8 cellular contexts compared by ENCODE assay signal in genomic region chr22:30325724-30326703, GRCh38. TPM values are rescaled to one million over a fixed set of nuclear protein-coding genes. Genes with fewer than 3 reads are reported as not detected.
DNase-seq lines count a peak whose midpoint lies in the region; ATAC-seq and TF ChIP-seq lines count a peak whose summit lies in the region.

No MANE protein-coding gene starts in this region.

- 14% methylated on average over 48 of the region's 48 CpGs for whole genome bisulfite sequencing in thymus

- peak overlapping the region; percentile 78 for H3K4me3 ChIP-seq in GM06990 (replicated peaks; ENCODE audit: low read depth, low read length)
- H3K4me3 ChIP-seq in MM.1S (ENCODE audit: low read length) = peak overlapping the region; percentile 93
- peak overlapping the region; percentile 89 for H3K4me3 ChIP-seq in thymus (ENCODE audit: low read length)

- no peak overlapping the region for H3K27ac ChIP-seq in MM.1S (ENCODE audit: low read length)
- peak overlapping the region; percentile 73 for H3K27ac ChIP-seq in thymus (ENCODE audit: low read depth)

- BruUV-seq in MCF 10A (replicated peaks; lab: Mats Ljungman, UMichigan) = no TSS peak

- peak; percentile 27 for ATAC-seq in GM21737 (IDR thresholded peaks at IDR 0.05; ENCODE audit: unreplicated experiment)

- peaks cover 23% of the 10 kb centered on the region for H3K4me1 Mint-ChIP-seq in MCF 10A (ENCODE audit: insufficient read depth, unreplicated experiment)

- peaks cover 33% of the 10 kb centered on the region for H3K79me2 ChIP-seq in MM.1S (ENCODE audit: low read length)

- peak overlapping the region; percentile 71 for H3K4me3 Mint-ChIP-seq in MCF 10A (ENCODE audit: unreplicated experiment)

- H3K27me3 Mint-ChIP-seq in MCF 10A (ENCODE audit: insufficient read depth, unreplicated experiment) = no peaks in the 10 kb centered on the region

- CTCF ChIA-PET in MCF 10A (lab: Yijun Ruan, JAX) = interaction anchor here (0.6 to 4.0 kb wide), 7 partner anchors 8 to 221 kb away, joined by 3 to 43 read pairs (median 5); partner anchors contain the start of gene CASTOR1

- no peaks in the 10 kb centered on the region for H4K20me1 ChIP-seq in MM.1S (ENCODE audit: insufficient read depth, low read length)

- no peaks in the 10 kb centered on the region for H3K9me3 ChIP-seq in MM.1S (replicated peaks; ENCODE audit: insufficient read depth, low read length)
- H3K9me3 ChIP-seq in thymus (ENCODE audit: control insufficient read depth) = no peaks in the 10 kb centered on the region

- H3K36me3 ChIP-seq in GM06990 (ENCODE audit: control insufficient read depth, insufficient read depth, low read length) = peaks cover 7% of the 10 kb centered on the region
- no peaks in the 10 kb centered on the region for H3K36me3 ChIP-seq in MM.1S (replicated peaks; ENCODE audit: insufficient read depth, low read length)
- H3K36me3 ChIP-seq in thymus (ENCODE audit: control insufficient read depth, insufficient read depth) = peaks cover 8% of the 10 kb centered on the region

- peaks cover 15% of the 10 kb centered on the region for H3F3A ChIP-seq in MM.1S (ENCODE audit: insufficient read depth, low read length)

- no peak for TF ChIP-seq CTCF in GM06990 (IDR thresholded peaks at IDR 0.05; ENCODE audit: insufficient read depth, low read length, poor library complexity, severe bottlenecking)
- no peak for TF ChIP-seq CTCF in MM.1S (IDR thresholded peaks at IDR 0.05; ENCODE audit: low read length)
- no peak for TF ChIP-seq CTCF in MCF 10A (IDR thresholded peaks at IDR 0.05; ENCODE audit: unreplicated experiment)

- H3K9me3 Mint-ChIP-seq in MCF 10A (ENCODE audit: unreplicated experiment) = no peaks in the 10 kb centered on the region

- DNase-seq in GM06990 (ENCODE audit: extremely low read depth, insufficient read length) = no peak
- DNase-seq in MM.1S = no peak
- DNase-seq in MCF 10A (ENCODE audit: unreplicated experiment) = no peak
- DNase-seq in left kidney (ENCODE audit: low read depth, low spot score) = peak; percentile 35
- no peak for DNase-seq in Kasumi-1 (lab: John Stamatoyannopoulos, UW)
- no peak for DNase-seq in NOMO-1 treated with DMSO at 0.1 percent for 48 hours (lab: John Stamatoyannopoulos, UW; ENCODE audit: unreplicated experiment)

- peak overlapping the region; percentile 70; the same call in 1 of the 2 replicates for H3K9ac ChIP-seq in MM.1S (ENCODE audit: low read length)

- POLR2A ChIA-PET in MCF 10A (lab: Yijun Ruan, JAX) = interaction anchor here (0.6 to 7.5 kb wide), 20 partner anchors 13 to 687 kb away, joined by 3 to 109 read pairs (median 5); partner anchors contain the start of genes CASTOR1, CCDC157 and SF3A1

- H3K4me1 ChIP-seq in MM.1S (ENCODE audit: low read length) = peaks cover 32% of the 10 kb centered on the region
- peaks cover 32% of the 10 kb centered on the region for H3K4me1 ChIP-seq in thymus (ENCODE audit: control insufficient read depth, insufficient read depth, low read length)

- peak overlapping the region; percentile 84 for H2AFZ ChIP-seq in MM.1S (ENCODE audit: low read length)

- intact Hi-C loops in MCF 10A (cut with micrococcal nuclease) = loop anchor here (2.0 kb wide), 1 partner anchor 63 kb away; no protein-coding TSS in a partner anchor

- H3K4me2 ChIP-seq in MM.1S (ENCODE audit: low read depth, low read length) = peak overlapping the region; percentile 91

- no peaks in the 10 kb centered on the region for H3K9me2 ChIP-seq in MM.1S (replicated peaks; ENCODE audit: insufficient read depth, low read length)

- peak overlapping the region; percentile 78 for H3K27ac Mint-ChIP-seq in MCF 10A (ENCODE audit: low read depth, unreplicated experiment)

- peaks cover 9% of the 10 kb centered on the region for H3K36me3 Mint-ChIP-seq in MCF 10A (ENCODE audit: insufficient read depth, unreplicated experiment)

- no peaks in the 10 kb centered on the region for H3K27me3 ChIP-seq in GM06990 (replicated peaks; ENCODE audit: control insufficient read depth, insufficient read depth, low read length)
- no peaks in the 10 kb centered on the region for H3K27me3 ChIP-seq in MM.1S (replicated peaks; ENCODE audit: insufficient read depth, low read length)
- H3K27me3 ChIP-seq in thymus (ENCODE audit: control insufficient read depth, insufficient read depth) = no peaks in the 10 kb centered on the region

RNA-seq across cellular contexts. Expression of gene TBC1D10A, which starts 0.7 kb away (rescaled TPM):
- total RNA-seq in MCF 10A (2022) = 11.1 and 13.1 TPM in 2 replicates
- polyA plus RNA-seq in thymus = 39.0 TPM

RNA-seq across cellular contexts. Expression of gene SF3A1, which starts 30.7 kb away (rescaled TPM):
- 167 and 193 TPM in 2 replicates for total RNA-seq in MCF 10A (2022)
- 25.7 TPM for polyA plus RNA-seq in thymus

RNA-seq across cellular contexts. Expression of gene CCDC157, which starts 30.8 kb away (rescaled TPM):
- 1.1 and 1.7 TPM in 2 replicates for total RNA-seq in MCF 10A (2022)
- polyA plus RNA-seq in thymus = 3.2 TPM

RNA-seq across cellular contexts. Expression of gene CASTOR1, which starts 36.7 kb away (rescaled TPM):
- 1.2 and 4.8 TPM in 2 replicates for total RNA-seq in MCF 10A (2022)
- polyA plus RNA-seq in thymus = 19.6 TPM

RNA-seq across cellular contexts. Expression of gene OSM, which starts 59.4 kb away (rescaled TPM):
- total RNA-seq in MCF 10A (2022) = not detected in 2 replicates
- 6.0 TPM for polyA plus RNA-seq in thymus
